ENCODE assay signal across 10 cellular contexts in genomic region chr6:79546186-79546585, GRCh38. TPM values are rescaled to one million over a fixed set of nuclear protein-coding genes. Genes with fewer than 3 reads are reported as not detected.
DNase-seq lines count a peak whose midpoint lies in the region; ATAC-seq and TF ChIP-seq lines count a peak whose summit lies in the region.
"Had no signal": no experiment of that assay in that cellular context is flagged by ENCODE, and none has a peak within 500 bp of the region (broad histone marks: within the 10 kb centered on the region; RNA-seq: fewer than 3 reads in every experiment).

No MANE protein-coding gene starts in this region.

- no peaks in the 10 kb centered on the region for H3K4me1 ChIP-seq in breast epithelium
- peaks cover 8 to 28% (median 13%) of the 10 kb centered on the region in 4 donors for H3K4me1 ChIP-seq in transverse colon

- intact Hi-C loops in MCF 10A (cut with micrococcal nuclease) (no loop called here), breast epithelium (cut with DNase I; ENCODE audit: low total_unique reads) (no loop called here), transverse colon (cut with DNase I; ENCODE audit: low total_unique reads) (no loop called here)

- H3K9me3 Mint-ChIP-seq in MCF 10A (ENCODE audit: unreplicated experiment): no peaks in the 10 kb centered on the region
- H3K9me3 Mint-ChIP-seq: dendritic cell treated with granulocyte-macrophage colony-stimulating factor and Interleukin-4, amounts not matched to agents 40 ng/mL and 50 ng/mL, for 4 days had no signal

- H3K9me3 ChIP-seq in breast epithelium (no peaks in the 10 kb centered on the region), transverse colon (no peaks in the 10 kb centered on the region)

- H3K27ac Mint-ChIP-seq in MCF 10A (ENCODE audit: low read depth, unreplicated experiment): peak overlapping the region; percentile 95
- H3K27ac Mint-ChIP-seq: dendritic cell treated with granulocyte-macrophage colony-stimulating factor and Interleukin-4, amounts not matched to agents 40 ng/mL and 50 ng/mL, for 4 days had no signal

- no TSS peak for BruUV-seq in MCF 10A (replicated peaks; lab: Mats Ljungman, UMichigan)

- H3K4me1 Mint-ChIP-seq in MCF 10A (ENCODE audit: insufficient read depth, unreplicated experiment): peaks cover 8% of the 10 kb centered on the region

- TF ChIP-seq POLR2A in breast epithelium (IDR thresholded peaks at IDR 0.05) (no peak), transverse colon (IDR thresholded peaks at IDR 0.05) (no peak)

- TF ChIP-seq CTCF in MCF 10A (IDR thresholded peaks at IDR 0.05; ENCODE audit: unreplicated experiment): no peak
- TF ChIP-seq CTCF in breast epithelium (IDR thresholded peaks at IDR 0.05): no peak
- no peak for TF ChIP-seq CTCF in transverse colon (IDR thresholded peaks at IDR 0.05)

- H3K4me3 ChIP-seq in breast epithelium (no peak overlapping the region), transverse colon (no peak overlapping the region)

- in situ Hi-C loops in transverse colon (cut with MboI; ENCODE audit: low pct_ligation_motif_present in 1 of 4, low pct_unique_long_range_greater_than_20kb in 1 of 4, low sequenced_read_pairs in 3 of 4): no loop called here

- H3K36me3 ChIP-seq in breast epithelium: no peaks in the 10 kb centered on the region
- H3K36me3 ChIP-seq in transverse colon: no peaks in the 10 kb centered on the region

- peak overlapping the region in 1 of 2 donors; percentile 85 for H3K27ac ChIP-seq in breast epithelium
- H3K27ac ChIP-seq in transverse colon: peak overlapping the region; percentile 54 to 78 (median 68)

- H3K4me3 Mint-ChIP-seq in MCF 10A (ENCODE audit: unreplicated experiment): no peak overlapping the region
- H3K4me3 Mint-ChIP-seq: dendritic cell treated with granulocyte-macrophage colony-stimulating factor and Interleukin-4, amounts not matched to agents 40 ng/mL and 50 ng/mL, for 4 days had no signal

- no peaks in the 10 kb centered on the region for H3K27me3 Mint-ChIP-seq in MCF 10A (ENCODE audit: insufficient read depth, unreplicated experiment)
- H3K27me3 Mint-ChIP-seq: dendritic cell treated with granulocyte-macrophage colony-stimulating factor and Interleukin-4, amounts not matched to agents 40 ng/mL and 50 ng/mL, for 4 days had no signal

- WGBS in transverse colon (ENCODE audit: low coverage in 1 of 2), 2 donors: 33 to 57% methylated on average over 2 to 3 of the region's 3 CpGs

- no peak for ATAC-seq in GM19328 (IDR thresholded peaks at IDR 0.05; ENCODE audit: unreplicated experiment)

- H3K27me3 ChIP-seq in breast epithelium (no peaks in the 10 kb centered on the region), transverse colon (no peaks in the 10 kb centered on the region)

- POLR2A ChIA-PET in MCF 10A (lab: Yijun Ruan, JAX): interaction anchor here (0.7 to 3.9 kb wide), 5 partner anchors 8 to 467 kb away, joined by 3 to 39 read pairs (median 13); partner anchors contain the start of genes LCA5 and PHIP

- no peak for DNase-seq in MCF 10A (ENCODE audit: unreplicated experiment)
- DNase-seq in breast epithelium (ENCODE audit: low spot score in 2 of 2): no peak
- DNase-seq in dermis blood vessel endothelial cell: peak; percentile 44
- peak; percentile 24 for DNase-seq in myocyte (ENCODE audit: low read depth)
- no peak for DNase-seq in transverse colon
- DNase-seq in NCI-H2171 (lab: John Stamatoyannopoulos, UW): no peak
- no peak for DNase-seq in COLO668 (lab: John Stamatoyannopoulos, UW; ENCODE audit: unreplicated experiment)
- DNase-seq: hippocampal formation had no signal

- CTCF ChIA-PET in MCF 10A (lab: Yijun Ruan, JAX): interaction anchor here (1.5 to 2.3 kb wide), 2 partner anchors 11 to 12 kb away, joined by 4 to 15 read pairs; no protein-coding TSS in a partner anchor

- no peak for TF ChIP-seq EP300 in transverse colon (IDR thresholded peaks at IDR 0.05; ENCODE audit: low read depth)

- peaks cover 10% of the 10 kb centered on the region for H3K36me3 Mint-ChIP-seq in MCF 10A (ENCODE audit: insufficient read depth, unreplicated experiment)

RNA-seq across cellular contexts. Expression of gene LCA5, which starts 9.0 kb away (rescaled TPM):
- total RNA-seq in MCF 10A (2022): 4.5 TPM in 2 replicates
- 10 to 100 TPM in 1 of 3 donors, 1 to 10 TPM in 2; 8.0 to 15.2 (median 8.2) TPM for total RNA-seq in breast epithelium
- 4.6 and 4.9 TPM in 2 replicates for total RNA-seq in dermis blood vessel endothelial cell
- 7.4 and 9.0 TPM in 2 replicates for total RNA-seq in myocyte
- polyA plus RNA-seq in myocyte (2012): 1.8 TPM
- 1 to 10 TPM in 2 of 4 donors, under 1 TPM in 1, not detected in 1; 0.37 to 2.2 (median 1.6) TPM for total RNA-seq in transverse colon

Comparison
In these comparisons a context has a peak if more than half of its experiments do, and no peak if none do; other contexts are left out.
1. DNase-seq: peak in dermis blood vessel endothelial cell (single experiment) and myocyte (single experiment); none in MCF 10A (single experiment), breast epithelium (0 of 2), transverse colon (single experiment), NCI-H2171 (single experiment) and COLO668 (single experiment).